ENCODE assay signal across 2 cellular contexts in the genomic region with DNA sequence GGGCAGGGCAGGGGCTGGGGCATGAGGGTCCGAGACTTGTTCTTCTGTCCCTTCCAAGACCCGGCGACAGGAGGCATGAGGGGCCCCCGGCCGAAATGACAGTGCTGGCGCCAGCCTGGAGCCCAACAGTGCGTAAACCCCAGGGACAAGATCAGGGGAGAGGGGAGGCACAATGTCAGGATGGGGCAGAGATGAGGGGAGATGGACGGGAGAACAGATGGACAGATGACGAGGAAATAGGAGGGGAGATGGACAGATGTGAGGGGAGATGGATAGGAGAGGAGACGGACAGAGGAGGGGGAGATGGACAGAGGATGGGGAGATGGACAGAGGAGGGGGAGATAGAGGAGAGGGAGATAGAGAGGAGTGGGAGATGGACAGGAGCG.
TF ChIP-seq lines count a peak whose summit lies in the region.

No MANE protein-coding gene starts in this region.

TF ChIP-seq in SK-N-SH, 30 proteins besides CTCF, POLR2A, EP300 and RAD21 (continued from another document):
- TF ChIP-seq, protein P1, sequence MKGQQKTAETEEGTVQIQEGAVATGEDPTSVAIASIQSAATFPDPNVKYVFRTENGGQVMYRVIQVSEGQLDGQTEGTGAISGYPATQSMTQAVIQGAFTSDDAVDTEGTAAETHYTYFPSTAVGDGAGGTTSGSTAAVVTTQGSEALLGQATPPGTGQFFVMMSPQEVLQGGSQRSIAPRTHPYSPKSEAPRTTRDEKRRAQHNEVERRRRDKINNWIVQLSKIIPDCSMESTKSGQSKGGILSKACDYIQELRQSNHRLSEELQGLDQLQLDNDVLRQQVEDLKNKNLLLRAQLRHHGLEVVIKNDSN (IDR thresholded peaks at IDR 0.05; ENCODE audit: borderline replicate concordance, low read depth), result no peak
- TF ChIP-seq, protein P2, sequence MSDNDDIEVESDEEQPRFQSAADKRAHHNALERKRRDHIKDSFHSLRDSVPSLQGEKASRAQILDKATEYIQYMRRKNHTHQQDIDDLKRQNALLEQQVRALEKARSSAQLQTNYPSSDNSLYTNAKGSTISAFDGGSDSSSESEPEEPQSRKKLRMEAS (IDR thresholded peaks at IDR 0.05; ENCODE audit: low read depth), result no peak
- TF ChIP-seq FOXM1 (IDR thresholded peaks at IDR 0.05; ENCODE audit: low read depth), result no peak
- no peak for TF ChIP-seq EZH2phosphoT487 (IDR thresholded peaks at IDR 0.05; ENCODE audit: borderline replicate concordance, low read depth)
- no peak for TF ChIP-seq MEF2A (IDR thresholded peaks at IDR 0.05; ENCODE audit: borderline replicate concordance, low read depth)
- TF ChIP-seq TEAD4 (IDR thresholded peaks at IDR 0.05; ENCODE audit: borderline replicate concordance, insufficient read depth), result no peak
- TF ChIP-seq NRF1 (IDR thresholded peaks at IDR 0.05; ENCODE audit: low read depth, low read length), result no peak
- no peak for TF ChIP-seq RFX5 (IDR thresholded peaks at IDR 0.05; ENCODE audit: low read length)
- TF ChIP-seq SIN3A (IDR thresholded peaks at IDR 0.05; ENCODE audit: borderline replicate concordance, low read depth, low read length), result no peak
- TF ChIP-seq MXI1 (IDR thresholded peaks at IDR 0.05; ENCODE audit: low read depth, low read length), result no peak
- TF ChIP-seq POLR2AphosphoS5 (IDR thresholded peaks at IDR 0.05; ENCODE audit: low read depth, low read length), result no peak
- no peak for TF ChIP-seq TAF1 (IDR thresholded peaks at IDR 0.05; ENCODE audit: borderline replicate concordance, low read depth, low read length)
- no peak for TF ChIP-seq NFIC (IDR thresholded peaks at IDR 0.05; ENCODE audit: borderline replicate concordance)
- TF ChIP-seq GABPA (IDR thresholded peaks at IDR 0.05; ENCODE audit: low read depth), result no peak
- TF ChIP-seq FOSL2 (IDR thresholded peaks at IDR 0.05; ENCODE audit: borderline replicate concordance, low read depth), result no peak
- TF ChIP-seq GATA2 (CRISPR knock-in tag; IDR thresholded peaks at IDR 0.05), result no peak
- TF ChIP-seq JUND (IDR thresholded peaks at IDR 0.05), result no peak
TF ChIP-seq in SK-N-SH: peak in this region for 0.

TF ChIP-seq in SK-N-SH treated with all-trans-retinoic acid at 6 μM for 48 hours, 23 proteins besides CTCF, POLR2A, EP300 and RAD21 (continued from another document):
- TF ChIP-seq ZFP30 (CRISPR knock-in tag; IDR thresholded peaks at IDR 0.05) (no peak), ESRRG (CRISPR knock-in tag; IDR thresholded peaks at IDR 0.05) (no peak), ZC3H10 (CRISPR knock-in tag; IDR thresholded peaks at IDR 0.05) (no peak), RARB (CRISPR knock-in tag; IDR thresholded peaks at IDR 0.05) (no peak), ISL1 (CRISPR knock-in tag; IDR thresholded peaks at IDR 0.05) (no peak), ZFP3 (CRISPR knock-in tag; IDR thresholded peaks at IDR 0.05) (no peak), ARNTL (CRISPR knock-in tag; IDR thresholded peaks at IDR 0.05; ENCODE audit: borderline replicate concordance, low read depth) (no peak)
- TF ChIP-seq, protein P3, sequence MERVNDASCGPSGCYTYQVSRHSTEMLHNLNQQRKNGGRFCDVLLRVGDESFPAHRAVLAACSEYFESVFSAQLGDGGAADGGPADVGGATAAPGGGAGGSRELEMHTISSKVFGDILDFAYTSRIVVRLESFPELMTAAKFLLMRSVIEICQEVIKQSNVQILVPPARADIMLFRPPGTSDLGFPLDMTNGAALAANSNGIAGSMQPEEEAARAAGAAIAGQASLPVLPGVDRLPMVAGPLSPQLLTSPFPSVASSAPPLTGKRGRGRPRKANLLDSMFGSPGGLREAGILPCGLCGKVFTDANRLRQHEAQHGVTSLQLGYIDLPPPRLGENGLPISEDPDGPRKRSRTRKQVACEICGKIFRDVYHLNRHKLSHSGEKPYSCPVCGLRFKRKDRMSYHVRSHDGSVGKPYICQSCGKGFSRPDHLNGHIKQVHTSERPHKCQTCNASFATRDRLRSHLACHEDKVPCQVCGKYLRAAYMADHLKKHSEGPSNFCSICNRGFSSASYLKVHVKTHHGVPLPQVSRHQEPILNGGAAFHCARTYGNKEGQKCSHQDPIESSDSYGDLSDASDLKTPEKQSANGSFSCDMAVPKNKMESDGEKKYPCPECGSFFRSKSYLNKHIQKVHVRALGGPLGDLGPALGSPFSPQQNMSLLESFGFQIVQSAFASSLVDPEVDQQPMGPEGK (CRISPR knock-in tag; IDR thresholded peaks at IDR 0.05; ENCODE audit: borderline replicate concordance), result no peak
- TF ChIP-seq, protein P4, sequence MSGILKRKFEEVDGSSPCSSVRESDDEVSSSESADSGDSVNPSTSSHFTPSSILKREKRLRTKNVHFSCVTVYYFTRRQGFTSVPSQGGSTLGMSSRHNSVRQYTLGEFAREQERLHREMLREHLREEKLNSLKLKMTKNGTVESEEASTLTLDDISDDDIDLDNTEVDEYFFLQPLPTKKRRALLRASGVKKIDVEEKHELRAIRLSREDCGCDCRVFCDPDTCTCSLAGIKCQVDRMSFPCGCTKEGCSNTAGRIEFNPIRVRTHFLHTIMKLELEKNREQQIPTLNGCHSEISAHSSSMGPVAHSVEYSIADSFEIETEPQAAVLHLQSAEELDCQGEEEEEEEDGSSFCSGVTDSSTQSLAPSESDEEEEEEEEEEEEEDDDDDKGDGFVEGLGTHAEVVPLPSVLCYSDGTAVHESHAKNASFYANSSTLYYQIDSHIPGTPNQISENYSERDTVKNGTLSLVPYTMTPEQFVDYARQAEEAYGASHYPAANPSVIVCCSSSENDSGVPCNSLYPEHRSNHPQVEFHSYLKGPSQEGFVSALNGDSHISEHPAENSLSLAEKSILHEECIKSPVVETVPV (CRISPR knock-in tag; IDR thresholded peaks at IDR 0.05), result no peak
